24 cellular contexts compared by ENCODE assay signal in genomic region chr6:107207251-107207890, GRCh38.
"Had no signal": no experiment of that assay in that cellular context is flagged by ENCODE, and none has a peak within 500 bp of the region (broad histone marks: within the 10 kb centered on the region; RNA-seq: fewer than 3 reads in every experiment).

No MANE protein-coding gene starts in this region.

- H3K4me1 ChIP-seq: left ventricle myocardium inferior, right atrium auricular region, right lobe of liver, stomach, testis, transverse colon had no signal

- H3K27ac ChIP-seq: left ventricle myocardium inferior, ovary, right atrium auricular region, right lobe of liver, stomach, testis, thyroid gland, transverse colon, upper lobe of left lung had no signal

- H3K4me2 ChIP-seq: smooth muscle cell had no signal

- DNase-seq: hippocampal formation; kidney; left colon; left ventricle myocardium inferior; mesendoderm; naive B cell; natural killer cell; nephron progenitor cell; ovary; right lobe of liver; stimulated activated CD4-positive, alpha-beta T cell treated with anti-CD3 and anti-CD28 coated beads, Interleukin-1b, Interleukin-23, amount 100 ng/mL, for 48 hours; stimulated activated CD4-positive, alpha-beta T cell treated with anti-CD3 and anti-CD28 coated beads, Interleukin-2, amount 100 ng/mL, for 48 hours; stimulated activated CD4-positive, alpha-beta T cell treated with anti-CD3 and anti-CD28 coated beads, Interleukin-4, amount 100 ng/mL, for 4 hours; stimulated activated CD8-positive, alpha-beta memory T cell treated with anti-CD3 and anti-CD28 coated beads, Interleukin-4, amount 100 ng/mL, for 48 hours; stimulated activated naive CD4-positive, alpha-beta T cell treated with Interleukin-2 at 50 U/mL for 16 hours; stomach; testis; transverse colon had no signal

- ATAC-seq: left colon; natural killer cell; stimulated activated memory B cell treated with anti-CD40 and anti-IgM and Interleukin-4, amounts not matched to agents 10 μg/mL and 1 μg/mL and 100 μg/mL, for 72 hours had no signal

- H3K9me3 ChIP-seq: ovary, right lobe of liver, testis, thyroid gland had no signal

- H3K27me3 ChIP-seq: ovary, right atrium auricular region, right lobe of liver, stomach, testis, thyroid gland, transverse colon, upper lobe of left lung had no signal

- H3K36me3 ChIP-seq: ovary, right atrium auricular region, right lobe of liver, thyroid gland, transverse colon, upper lobe of left lung had no signal

- H3K4me3 ChIP-seq: left ventricle myocardium inferior, lung, ovary, right atrium auricular region, right lobe of liver, smooth muscle cell, stomach, testis, thyroid gland, transverse colon, upper lobe of left lung had no signal
